Comparison of ENCODE assay signal across 23 cellular contexts in genomic region chr20:7754102-7754501, GRCh38.
"Had no signal": no experiment of that assay in that cellular context is flagged by ENCODE, and none has a peak within 500 bp of the region (broad histone marks: within the 10 kb centered on the region; RNA-seq: fewer than 3 reads in every experiment).

No MANE protein-coding gene starts in this region.

- H3K4me1 Mint-ChIP-seq: mesothelial cell of epicardium had no signal

- DNase-seq: dermis blood vessel endothelial cell; dorsolateral prefrontal cortex; effector CD4-positive, alpha-beta T cell; effector memory CD4-positive, alpha-beta T cell; esophagus squamous epithelium; foreskin fibroblast; foreskin melanocyte; gastrocnemius medialis; glutamatergic neuron; head of caudate nucleus; heart right ventricle; hippocampal formation; left cardiac atrium; left ventricle myocardium inferior; lower lobe of right lung; mesenchymal stem cell; mucosa of descending colon had no signal

- H3K36me3 Mint-ChIP-seq: mesothelial cell of epicardium had no signal

- H3K27ac Mint-ChIP-seq: mesothelial cell of epicardium had no signal

- H3K4me3 Mint-ChIP-seq: mesothelial cell of epicardium had no signal

- H3K27me3 ChIP-seq: esophagus squamous epithelium, gastrocnemius medialis, heart right ventricle had no signal

- H3K27ac ChIP-seq: coronary artery, dorsolateral prefrontal cortex, esophagus squamous epithelium, gastrocnemius medialis, heart right ventricle, left ventricle myocardium inferior, lower lobe of right lung had no signal

- H3K4me1 ChIP-seq: esophagus squamous epithelium, gastrocnemius medialis, heart right ventricle, left ventricle myocardium inferior, lower lobe of right lung had no signal

- FAIRE-seq: colon, endothelial cell of umbilical vein, islet of Langerhans, keratinocyte had no signal

- H3K9me3 ChIP-seq: esophagus squamous epithelium, gastrocnemius medialis, heart right ventricle, left ventricle myocardium inferior, lower lobe of right lung, mucosa of descending colon had no signal

- H3K36me3 ChIP-seq: esophagus squamous epithelium, gastrocnemius medialis, heart right ventricle, left ventricle myocardium inferior, lower lobe of right lung had no signal

- H3K4me3 ChIP-seq: coronary artery, dorsolateral prefrontal cortex, esophagus squamous epithelium, gastrocnemius medialis, heart right ventricle, left ventricle myocardium inferior, lower lobe of right lung, mucosa of descending colon had no signal

- ATAC-seq: gastrocnemius medialis, heart right ventricle, left cardiac atrium, lower lobe of right lung, mucosa of descending colon had no signal
